In genomic region chr3:123636431-123636841, GRCh38 we compare ENCODE assay signal across 1 cellular context.
TF ChIP-seq lines count a peak whose summit lies in the region.

No MANE protein-coding gene starts in this region.

TF ChIP-seq in GM23338, 12 proteins besides CTCF, POLR2A, EP300 and RAD21 (continued from another document):
- TF ChIP-seq, protein P1, sequence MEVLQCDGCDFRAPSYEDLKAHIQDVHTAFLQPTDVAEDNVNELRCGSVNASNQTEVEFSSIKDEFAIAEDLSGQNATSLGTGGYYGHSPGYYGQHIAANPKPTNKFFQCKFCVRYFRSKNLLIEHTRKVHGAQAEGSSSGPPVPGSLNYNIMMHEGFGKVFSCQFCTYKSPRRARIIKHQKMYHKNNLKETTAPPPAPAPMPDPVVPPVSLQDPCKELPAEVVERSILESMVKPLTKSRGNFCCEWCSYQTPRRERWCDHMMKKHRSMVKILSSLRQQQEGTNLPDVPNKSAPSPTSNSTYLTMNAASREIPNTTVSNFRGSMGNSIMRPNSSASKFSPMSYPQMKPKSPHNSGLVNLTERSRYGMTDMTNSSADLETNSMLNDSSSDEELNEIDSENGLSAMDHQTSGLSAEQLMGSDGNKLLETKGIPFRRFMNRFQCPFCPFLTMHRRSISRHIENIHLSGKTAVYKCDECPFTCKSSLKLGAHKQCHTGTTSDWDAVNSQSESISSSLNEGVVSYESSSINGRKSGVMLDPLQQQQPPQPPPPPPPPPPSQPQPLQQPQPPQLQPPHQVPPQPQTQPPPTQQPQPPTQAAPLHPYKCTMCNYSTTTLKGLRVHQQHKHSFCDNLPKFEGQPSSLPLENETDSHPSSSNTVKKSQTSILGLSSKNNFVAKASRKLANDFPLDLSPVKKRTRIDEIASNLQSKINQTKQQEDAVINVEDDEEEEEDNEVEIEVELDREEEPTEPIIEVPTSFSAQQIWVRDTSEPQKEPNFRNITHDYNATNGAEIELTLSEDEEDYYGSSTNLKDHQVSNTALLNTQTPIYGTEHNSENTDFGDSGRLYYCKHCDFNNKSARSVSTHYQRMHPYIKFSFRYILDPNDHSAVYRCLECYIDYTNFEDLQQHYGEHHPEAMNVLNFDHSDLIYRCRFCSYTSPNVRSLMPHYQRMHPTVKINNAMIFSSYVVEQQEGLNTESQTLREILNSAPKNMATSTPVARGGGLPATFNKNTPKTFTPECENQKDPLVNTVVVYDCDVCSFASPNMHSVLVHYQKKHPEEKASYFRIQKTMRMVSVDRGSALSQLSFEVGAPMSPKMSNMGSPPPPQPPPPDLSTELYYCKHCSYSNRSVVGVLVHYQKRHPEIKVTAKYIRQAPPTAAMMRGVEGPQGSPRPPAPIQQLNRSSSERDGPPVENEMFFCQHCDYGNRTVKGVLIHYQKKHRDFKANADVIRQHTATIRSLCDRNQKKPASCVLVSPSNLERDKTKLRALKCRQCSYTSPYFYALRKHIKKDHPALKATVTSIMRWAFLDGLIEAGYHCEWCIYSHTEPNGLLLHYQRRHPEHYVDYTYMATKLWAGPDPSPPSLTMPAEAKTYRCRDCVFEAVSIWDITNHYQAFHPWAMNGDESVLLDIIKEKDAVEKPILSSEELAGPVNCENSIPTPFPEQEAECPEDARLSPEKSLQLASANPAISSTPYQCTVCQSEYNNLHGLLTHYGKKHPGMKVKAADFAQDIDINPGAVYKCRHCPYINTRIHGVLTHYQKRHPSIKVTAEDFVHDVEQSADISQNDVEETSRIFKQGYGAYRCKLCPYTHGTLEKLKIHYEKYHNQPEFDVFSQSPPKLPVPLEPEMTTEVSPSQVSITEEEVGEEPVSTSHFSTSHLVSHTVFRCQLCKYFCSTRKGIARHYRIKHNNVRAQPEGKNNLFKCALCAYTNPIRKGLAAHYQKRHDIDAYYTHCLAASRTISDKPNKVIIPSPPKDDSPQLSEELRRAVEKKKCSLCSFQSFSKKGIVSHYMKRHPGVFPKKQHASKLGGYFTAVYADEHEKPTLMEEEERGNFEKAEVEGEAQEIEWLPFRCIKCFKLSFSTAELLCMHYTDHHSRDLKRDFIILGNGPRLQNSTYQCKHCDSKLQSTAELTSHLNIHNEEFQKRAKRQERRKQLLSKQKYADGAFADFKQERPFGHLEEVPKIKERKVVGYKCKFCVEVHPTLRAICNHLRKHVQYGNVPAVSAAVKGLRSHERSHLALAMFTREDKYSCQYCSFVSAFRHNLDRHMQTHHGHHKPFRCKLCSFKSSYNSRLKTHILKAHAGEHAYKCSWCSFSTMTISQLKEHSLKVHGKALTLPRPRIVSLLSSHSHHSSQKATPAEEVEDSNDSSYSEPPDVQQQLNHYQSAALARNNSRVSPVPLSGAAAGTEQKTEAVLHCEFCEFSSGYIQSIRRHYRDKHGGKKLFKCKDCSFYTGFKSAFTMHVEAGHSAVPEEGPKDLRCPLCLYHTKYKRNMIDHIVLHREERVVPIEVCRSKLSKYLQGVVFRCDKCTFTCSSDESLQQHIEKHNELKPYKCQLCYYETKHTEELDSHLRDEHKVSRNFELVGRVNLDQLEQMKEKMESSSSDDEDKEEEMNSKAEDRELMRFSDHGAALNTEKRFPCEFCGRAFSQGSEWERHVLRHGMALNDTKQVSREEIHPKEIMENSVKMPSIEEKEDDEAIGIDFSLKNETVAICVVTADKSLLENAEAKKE (CRISPR knock-in tag; IDR thresholded peaks at IDR 0.05) = no peak
- no peak for TF ChIP-seq JUNB (IDR thresholded peaks at IDR 0.05; ENCODE audit: unreplicated experiment)
